ENCODE assay signal across 8 cellular contexts in genomic region chr1:10431065-10431730, GRCh38. TPM values are rescaled to one million over a fixed set of nuclear protein-coding genes. Genes with fewer than 3 reads are reported as not detected.
DNase-seq lines count a peak whose midpoint lies in the region; ATAC-seq, FAIRE-seq and TF ChIP-seq lines count a peak whose summit lies in the region.

No MANE protein-coding gene starts in this region.

- TSS peak; percentile 64 for BruUV-seq in Calu3 (replicated peaks; lab: Mats Ljungman, UMichigan)

- no peaks in the 10 kb centered on the region for H3K9me3 ChIP-seq in iPS-20b (ENCODE audit: insufficient read depth, low read depth, low read length)

- H3K36me3 ChIP-seq in iPS-20b (ENCODE audit: insufficient read depth, low read depth, low read length), result no peaks in the 10 kb centered on the region; the same call in 1 of the 2 replicates

- peak overlapping the region; percentile 94; the same call in 1 of the 2 replicates for H3K9ac ChIP-seq in iPS-20b (ENCODE audit: low read depth, low read length)

- FAIRE-seq in urothelium cell line (lab: Jason Lieb, UNC), result no peak

- peaks cover 17% of the 10 kb centered on the region for H3K36me3 Mint-ChIP-seq in Calu3 (ENCODE audit: insufficient read depth, unreplicated experiment)
- H3K36me3 Mint-ChIP-seq in activated naive CD4-positive, alpha-beta T cell treated with anti-CD3 and anti-CD28 coated beads, Interleukin-2, amount 50 U/mL, for 72 hours, result no peaks in the 10 kb centered on the region

- peak overlapping the region; percentile 80 for H3K4me3 ChIP-seq in iPS-20b (ENCODE audit: low read length)

- TF ChIP-seq CTCF in Calu3 (IDR thresholded peaks at IDR 0.05; ENCODE audit: unreplicated experiment), result no peak

- no peaks in the 10 kb centered on the region; the same call in none of the 2 replicates for H3K4me1 ChIP-seq in iPS-20b (ENCODE audit: insufficient read depth, low read length)

- H3K27me3 Mint-ChIP-seq in Calu3 (ENCODE audit: unreplicated experiment), result no peaks in the 10 kb centered on the region
- H3K27me3 Mint-ChIP-seq in stimulated activated naive CD8-positive, alpha-beta T cell treated with anti-CD3 and anti-CD28 coated beads, Interleukin-15, amount 100 ng/mL, for 72 hours, result no peaks in the 10 kb centered on the region

- peak overlapping the region; percentile 75 for H3K27ac Mint-ChIP-seq in Calu3 (ENCODE audit: unreplicated experiment)
- peak overlapping the region; percentile 86 to 93 for H3K27ac Mint-ChIP-seq in activated naive CD4-positive, alpha-beta T cell treated with anti-CD3 and anti-CD28 coated beads, Interleukin-2, amount 50 U/mL, for 72 hours
- peak overlapping the region; percentile 70 to 99 for H3K27ac Mint-ChIP-seq in stimulated activated naive CD8-positive, alpha-beta T cell treated with anti-CD3 and anti-CD28 coated beads, Interleukin-15, amount 100 ng/mL, for 72 hours

- no peaks in the 10 kb centered on the region for H3K9me3 Mint-ChIP-seq in Calu3 (ENCODE audit: low read depth, unreplicated experiment)
- no peaks in the 10 kb centered on the region for H3K9me3 Mint-ChIP-seq in activated naive CD4-positive, alpha-beta T cell treated with anti-CD3 and anti-CD28 coated beads, Interleukin-2, amount 50 U/mL, for 72 hours
- no peaks in the 10 kb centered on the region for H3K9me3 Mint-ChIP-seq in stimulated activated naive CD8-positive, alpha-beta T cell treated with anti-CD3 and anti-CD28 coated beads, Interleukin-15, amount 100 ng/mL, for 72 hours

- no peaks in the 10 kb centered on the region for H3K4me1 Mint-ChIP-seq in Calu3 (ENCODE audit: low read depth, unreplicated experiment)
- peaks cover 36% of the 10 kb centered on the region for H3K4me1 Mint-ChIP-seq in stimulated activated naive CD8-positive, alpha-beta T cell treated with anti-CD3 and anti-CD28 coated beads, Interleukin-15, amount 100 ng/mL, for 72 hours

- CTCF ChIA-PET in Calu3 (lab: Charles Lee), result interaction anchor here (1.5 kb wide), 2 partner anchors 63 to 64 kb away, joined by 3 to 4 read pairs; no protein-coding TSS in a partner anchor

- H3K27ac ChIP-seq in iPS-20b (ENCODE audit: low read length), result no peak overlapping the region

- peak overlapping the region; percentile 94 for H3K4me3 Mint-ChIP-seq in Calu3 (ENCODE audit: low read depth, unreplicated experiment)
- peak overlapping the region; percentile 96 to 98 for H3K4me3 Mint-ChIP-seq in stimulated activated naive CD8-positive, alpha-beta T cell treated with anti-CD3 and anti-CD28 coated beads, Interleukin-15, amount 100 ng/mL, for 72 hours

- peak in 1 of 2 donors; percentile 3 for ATAC-seq in activated naive CD4-positive, alpha-beta T cell treated with anti-CD3 and anti-CD28 coated beads, Interleukin-2, amount 50 U/mL, for 72 hours
- ATAC-seq in stimulated activated naive CD8-positive, alpha-beta T cell treated with anti-CD3 and anti-CD28 coated beads, Interleukin-15, amount 100 ng/mL, for 72 hours, result no peak
- ATAC-seq in HG02623 (IDR thresholded peaks at IDR 0.05; ENCODE audit: unreplicated experiment), result no peak
- ATAC-seq in GM21723 (IDR thresholded peaks at IDR 0.05; ENCODE audit: unreplicated experiment), result no peak

- intact Hi-C loops in Calu3 (cut with micrococcal nuclease; ENCODE audit: unreplicated experiment), result loop anchor here (2.0 kb wide), 1 partner anchor 64 kb away; no protein-coding TSS in a partner anchor

- H3K27me3 ChIP-seq in iPS-20b (ENCODE audit: insufficient read depth, low read length), result no peaks in the 10 kb centered on the region

- DNase-seq in Calu3 (no peak), KG1 (lab: John Stamatoyannopoulos, UW) (peak; percentile 28), urothelium cell line (ENCODE audit: low spot score) (no peak)
- no peak for DNase-seq in activated naive CD4-positive, alpha-beta T cell treated with anti-CD3 and anti-CD28 coated beads, Interleukin-2, amount 50 U/mL, for 72 hours (ENCODE audit: low spot score in 2 of 2)
- DNase-seq in stimulated activated naive CD8-positive, alpha-beta T cell treated with anti-CD3 and anti-CD28 coated beads, Interleukin-15, amount 100 ng/mL, for 72 hours, result no peak

RNA-seq across cellular contexts. Expression of gene CENPS, which starts 1.0 kb away (rescaled TPM):
- 18.0 and 21.3 TPM in 2 replicates for total RNA-seq in Calu3 (2022)
- total RNA-seq in activated naive CD4-positive, alpha-beta T cell treated with anti-CD3 and anti-CD28 coated beads, Interleukin-2, amount 50 U/mL, for 72 hours, result 10 to 100 TPM in 1 of 2 donors, 1 to 10 TPM in 1; 8.6 to 16.7 TPM

RNA-seq across cellular contexts. Expression of gene CORT, which starts 18.6 kb away (rescaled TPM):
- 0.73 TPM in 1 of 2 replicates, not detected in the other for total RNA-seq in Calu3 (2022)
- total RNA-seq in activated naive CD4-positive, alpha-beta T cell treated with anti-CD3 and anti-CD28 coated beads, Interleukin-2, amount 50 U/mL, for 72 hours, result under 1 TPM in 1 of 2 donors, not detected in 1; 0.32 TPM

RNA-seq across cellular contexts. Expression of gene PGD, which starts 32.3 kb away (rescaled TPM):
- total RNA-seq in Calu3 (2022), result 142 and 155 TPM in 2 replicates
- 10 to 100 TPM; 59.2 to 95.6 TPM for total RNA-seq in activated naive CD4-positive, alpha-beta T cell treated with anti-CD3 and anti-CD28 coated beads, Interleukin-2, amount 50 U/mL, for 72 hours

RNA-seq across cellular contexts. Expression of gene DFFA, which starts 41.1 kb away (rescaled TPM):
- total RNA-seq in Calu3 (2022), result 45.2 and 50.6 TPM in 2 replicates
- 10 to 100 TPM; 34.4 to 41.0 TPM for total RNA-seq in activated naive CD4-positive, alpha-beta T cell treated with anti-CD3 and anti-CD28 coated beads, Interleukin-2, amount 50 U/mL, for 72 hours

RNA-seq across cellular contexts. Expression of gene PEX14, which starts 43.6 kb away (rescaled TPM):
- 17.6 and 17.7 TPM in 2 replicates for total RNA-seq in Calu3 (2022)
- total RNA-seq in activated naive CD4-positive, alpha-beta T cell treated with anti-CD3 and anti-CD28 coated beads, Interleukin-2, amount 50 U/mL, for 72 hours, result 10 to 100 TPM; 22.3 to 22.7 TPM
